In the genomic region with DNA sequence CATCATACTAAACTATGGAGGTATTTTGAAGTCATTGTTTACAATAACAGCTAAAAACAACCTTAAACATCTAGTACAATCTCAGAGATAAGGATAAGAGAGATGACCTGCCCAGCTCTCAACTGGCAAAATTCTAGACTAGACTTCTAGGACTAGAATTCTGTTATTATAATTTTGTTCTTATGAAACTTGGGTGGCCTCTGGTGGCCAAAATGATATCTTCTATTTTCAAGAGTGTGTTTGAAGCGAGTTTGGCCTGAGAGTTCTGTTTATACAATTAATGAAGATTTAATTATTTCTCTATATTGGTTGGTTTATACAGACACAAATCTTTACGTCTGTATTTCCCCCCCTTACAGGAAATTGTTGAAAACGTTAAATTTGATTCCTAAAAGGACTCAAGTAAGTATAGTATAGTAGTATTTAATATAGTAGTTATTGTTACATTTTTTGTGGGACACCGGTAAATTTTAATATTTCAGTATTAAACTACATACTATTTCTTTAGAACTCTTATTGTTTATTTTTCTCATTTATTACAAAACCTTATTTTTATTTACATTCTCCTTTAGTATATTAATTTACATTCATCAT, we compare ENCODE assay signal across 1 cellular context.
TF ChIP-seq lines count a peak whose summit lies in the region.

No MANE protein-coding gene starts in this region.

TF ChIP-seq in K562, 482 proteins besides CTCF, POLR2A, EP300 and RAD21:
- TF ChIP-seq SMC3 (conservative IDR thresholded peaks at IDR 0.05; ENCODE audit: insufficient read depth, low read depth, low read length), result peak; percentile 44; the same call in 1 of the 2 replicates
- TF ChIP-seq ARID2 (IDR thresholded peaks at IDR 0.05), result no peak
- no peak for TF ChIP-seq KAT7 (CRISPR knock-in tag; IDR thresholded peaks at IDR 0.05; ENCODE audit: borderline replicate concordance)
- TF ChIP-seq PURB (CRISPR knock-in tag; IDR thresholded peaks at IDR 0.05; ENCODE audit: low read depth), result no peak
- TF ChIP-seq CC2D1A (IDR thresholded peaks at IDR 0.05), result no peak
- TF ChIP-seq ZNF175 (CRISPR knock-in tag; IDR thresholded peaks at IDR 0.05; ENCODE audit: low read depth), result no peak
- TF ChIP-seq ZNF24 (IDR thresholded peaks at IDR 0.05), result no peak
- TF ChIP-seq ZSCAN32 (CRISPR knock-in tag; IDR thresholded peaks at IDR 0.05), result no peak
- TF ChIP-seq, protein P1, sequence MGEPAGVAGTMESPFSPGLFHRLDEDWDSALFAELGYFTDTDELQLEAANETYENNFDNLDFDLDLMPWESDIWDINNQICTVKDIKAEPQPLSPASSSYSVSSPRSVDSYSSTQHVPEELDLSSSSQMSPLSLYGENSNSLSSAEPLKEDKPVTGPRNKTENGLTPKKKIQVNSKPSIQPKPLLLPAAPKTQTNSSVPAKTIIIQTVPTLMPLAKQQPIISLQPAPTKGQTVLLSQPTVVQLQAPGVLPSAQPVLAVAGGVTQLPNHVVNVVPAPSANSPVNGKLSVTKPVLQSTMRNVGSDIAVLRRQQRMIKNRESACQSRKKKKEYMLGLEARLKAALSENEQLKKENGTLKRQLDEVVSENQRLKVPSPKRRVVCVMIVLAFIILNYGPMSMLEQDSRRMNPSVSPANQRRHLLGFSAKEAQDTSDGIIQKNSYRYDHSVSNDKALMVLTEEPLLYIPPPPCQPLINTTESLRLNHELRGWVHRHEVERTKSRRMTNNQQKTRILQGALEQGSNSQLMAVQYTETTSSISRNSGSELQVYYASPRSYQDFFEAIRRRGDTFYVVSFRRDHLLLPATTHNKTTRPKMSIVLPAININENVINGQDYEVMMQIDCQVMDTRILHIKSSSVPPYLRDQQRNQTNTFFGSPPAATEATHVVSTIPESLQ (CRISPR knock-in tag; IDR thresholded peaks at IDR 0.05), result no peak
- TF ChIP-seq, protein P2, sequence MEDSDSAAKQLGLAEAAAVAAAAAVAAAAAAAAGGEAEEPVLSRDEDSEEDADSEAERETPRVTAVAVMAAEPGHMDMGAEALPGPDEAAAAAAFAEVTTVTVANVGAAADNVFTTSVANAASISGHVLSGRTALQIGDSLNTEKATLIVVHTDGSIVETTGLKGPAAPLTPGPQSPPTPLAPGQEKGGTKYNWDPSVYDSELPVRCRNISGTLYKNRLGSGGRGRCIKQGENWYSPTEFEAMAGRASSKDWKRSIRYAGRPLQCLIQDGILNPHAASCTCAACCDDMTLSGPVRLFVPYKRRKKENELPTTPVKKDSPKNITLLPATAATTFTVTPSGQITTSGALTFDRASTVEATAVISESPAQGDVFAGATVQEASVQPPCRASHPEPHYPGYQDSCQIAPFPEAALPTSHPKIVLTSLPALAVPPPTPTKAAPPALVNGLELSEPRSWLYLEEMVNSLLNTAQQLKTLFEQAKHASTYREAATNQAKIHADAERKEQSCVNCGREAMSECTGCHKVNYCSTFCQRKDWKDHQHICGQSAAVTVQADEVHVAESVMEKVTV (CRISPR knock-in tag; IDR thresholded peaks at IDR 0.05), result peak; percentile 53; the same call in 1 of the 2 replicates
- no peak for TF ChIP-seq NELFE (IDR thresholded peaks at IDR 0.05; ENCODE audit: insufficient read depth, insufficient read length)
